34 cellular contexts compared by ENCODE assay signal in the genomic region with DNA sequence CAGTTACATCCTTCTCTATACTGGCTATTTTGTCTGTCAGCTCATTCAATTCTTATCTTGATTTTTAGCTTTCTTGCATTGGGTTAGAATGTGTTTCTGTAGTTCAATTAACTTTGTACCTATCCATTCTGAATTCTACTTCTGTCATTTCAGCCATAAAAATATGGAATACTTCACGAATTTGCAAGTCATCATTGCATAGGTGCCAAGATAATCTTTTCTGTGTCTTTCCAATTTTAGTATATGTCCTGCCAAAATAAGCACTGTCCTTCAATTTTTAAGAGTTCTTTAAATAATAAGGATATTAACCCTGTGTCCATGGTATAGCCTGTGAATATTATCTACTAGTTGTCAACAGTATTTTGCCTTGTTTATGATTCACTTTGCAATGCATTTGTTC.
DNase-seq lines count a peak whose midpoint lies in the region; ATAC-seq, FAIRE-seq and TF ChIP-seq lines count a peak whose summit lies in the region.
"Had no signal": no experiment of that assay in that cellular context is flagged by ENCODE, and none has a peak within 500 bp of the region (broad histone marks: within the 10 kb centered on the region; RNA-seq: fewer than 3 reads in every experiment).

No MANE protein-coding gene starts in this region.

- no peaks in the 10 kb centered on the region for H3F3A ChIP-seq in SU-DHL-6 (ENCODE audit: insufficient read depth)

- H3K9me1 ChIP-seq in IMR-90 (ENCODE audit: insufficient read depth, low read length) = no peaks in the 10 kb centered on the region

- POLR2A ChIA-PET in HepG2 (lab: Yijun Ruan, JAX) (no interaction called here), A549 (lab: Yijun Ruan, JAX) (no interaction called here), IMR-90 (lab: Charles Lee; ENCODE audit: unreplicated experiment) (no interaction called here)

- CTCF ChIA-PET in HepG2 (lab: Yijun Ruan, JAX; ENCODE audit: low intra/inter-chr PET ratio, low total read pairs) (no interaction called here), A549 (lab: Yijun Ruan, JAX) (no interaction called here), IMR-90 (lab: Yijun Ruan, JAX) (no interaction called here)

- TF ChIP-seq RAD21 in HepG2 (CRISPR knock-in tag; IDR thresholded peaks at IDR 0.05) = no peak
- TF ChIP-seq RAD21 in A549 (conservative IDR thresholded peaks at IDR 0.05 in 1 of 2, IDR thresholded peaks at IDR 0.05 in 1 of 2) = no peak
- no peak for TF ChIP-seq RAD21 in IMR-90 (IDR thresholded peaks at IDR 0.05; ENCODE audit: low read length)

- no peaks in the 10 kb centered on the region for H3K4me1 ChIP-seq in HepG2 (ENCODE audit: insufficient read depth, low read length)
- H3K4me1 ChIP-seq in right lobe of liver = no peaks in the 10 kb centered on the region
- H3K4me1 ChIP-seq in A549 = no peaks in the 10 kb centered on the region
- no peaks in the 10 kb centered on the region for H3K4me1 ChIP-seq in IMR-90 (ENCODE audit: control insufficient read depth, insufficient read depth, low read length)
- H3K4me1 ChIP-seq in gastrocnemius medialis = no peaks in the 10 kb centered on the region
- H3K4me1 ChIP-seq: BE2C; BLaER1; BLaER1 treated with 17β-estradiol and CSF1 and Interleukin-3, amounts not matched to agents 10 nM and 100 nM; Caco-2 had no signal

- H4K5ac ChIP-seq in IMR-90 (ENCODE audit: low read depth, low read length) = no peak overlapping the region

- H4K91ac ChIP-seq in IMR-90 (ENCODE audit: insufficient read depth, low read depth, low read length) = no peak overlapping the region

- H3K9me3 ChIP-seq in HepG2 (ENCODE audit: low read length) = peaks cover 68% of the 10 kb centered on the region
- H3K9me3 ChIP-seq in right lobe of liver = no peaks in the 10 kb centered on the region
- H3K9me3 ChIP-seq in A549 = no peaks in the 10 kb centered on the region; the same call in 2 of the 3 replicates
- H3K9me3 ChIP-seq in IMR-90 (ENCODE audit: control insufficient read depth, insufficient read depth, low read length) = no peaks in the 10 kb centered on the region
- H3K9me3 ChIP-seq in SU-DHL-6 (ENCODE audit: insufficient read depth, low read length) = no peaks in the 10 kb centered on the region
- H3K9me3 ChIP-seq in gastrocnemius medialis = no peaks in the 10 kb centered on the region
- H3K9me3 ChIP-seq: BE2C; BLaER1; BLaER1 treated with 17β-estradiol and CSF1 and Interleukin-3, amounts not matched to agents 10 nM and 100 nM; Caco-2 had no signal

- H3K9ac ChIP-seq in HepG2 (ENCODE audit: insufficient read depth, low read depth, low read length) (no peak overlapping the region), IMR-90 (ENCODE audit: low read depth, low read length) (no peak overlapping the region), SU-DHL-6 (ENCODE audit: low read length) (no peak overlapping the region)
- H3K9ac ChIP-seq: BLaER1; BLaER1 treated with 17β-estradiol and CSF1 and Interleukin-3, amounts not matched to agents 10 nM and 100 nM had no signal

- no peak overlapping the region for H3K56ac ChIP-seq in IMR-90 (ENCODE audit: extremely low read depth, insufficient read depth, low read length)

- H2AK9ac ChIP-seq in IMR-90 (replicated peaks; ENCODE audit: low read depth, low read length, poor library complexity) = no peak overlapping the region

- in situ Hi-C loops in HepG2 (cut with HindIII; ENCODE audit: extremely low pct_ligation_motif_present, low pct_unique_long_range_greater_than_20kb) = no loop called here
- in situ Hi-C loops in IMR-90 (cut with MboI; ENCODE audit: low sequenced_read_pairs) = no loop called here
- in situ Hi-C loops in gastrocnemius medialis (cut with MboI; ENCODE audit: low sequenced_read_pairs in 4 of 4) = no loop called here

- no peaks in the 10 kb centered on the region for H3K27me3 ChIP-seq in HepG2 (ENCODE audit: control insufficient read depth in 1 of 2, insufficient read depth in 2 of 2, low read length in 2 of 2)
- H3K27me3 ChIP-seq in right lobe of liver = no peaks in the 10 kb centered on the region
- H3K27me3 ChIP-seq in IMR-90 (ENCODE audit: control insufficient read depth, insufficient read depth, low read length) = no peaks in the 10 kb centered on the region
- H3K27me3 ChIP-seq in SU-DHL-6 (ENCODE audit: low read length) = no peaks in the 10 kb centered on the region
- no peaks in the 10 kb centered on the region for H3K27me3 ChIP-seq in gastrocnemius medialis
- H3K27me3 ChIP-seq: BE2C; BLaER1; BLaER1 treated with 17β-estradiol and CSF1 and Interleukin-3, amounts not matched to agents 10 nM and 100 nM had no signal

- H3K23ac ChIP-seq in IMR-90 (ENCODE audit: low read depth, low read length) = no peak overlapping the region

- no peak overlapping the region for H2AFZ ChIP-seq in HepG2 (ENCODE audit: low read length)
- H2AFZ ChIP-seq in IMR-90 (replicated peaks; ENCODE audit: low read length, poor library complexity) = no peak overlapping the region
- peak overlapping the region; percentile 60 for H2AFZ ChIP-seq in SU-DHL-6 (ENCODE audit: low read depth, low read length, severe bottlenecking)

- no peak overlapping the region for H2BK20ac ChIP-seq in IMR-90 (ENCODE audit: low read depth, low read length)

- no peak overlapping the region for H3K4ac ChIP-seq in IMR-90 (ENCODE audit: low read depth, low read length)

- TF ChIP-seq EP300 in HepG2 (IDR thresholded peaks at IDR 0.05; ENCODE audit: low read depth in 2 of 2, low read length in 2 of 2) (no peak), HepG2 (CRISPR knock-in tag; IDR thresholded peaks at IDR 0.05; ENCODE audit: borderline replicate concordance) (no peak), A549 (IDR thresholded peaks at IDR 0.05) (no peak)

- H2BK15ac ChIP-seq in IMR-90 (ENCODE audit: low read depth, low read length) = no peak overlapping the region

- no peak overlapping the region for H3K4me2 ChIP-seq in HepG2 (ENCODE audit: low read depth, low read length)
- H3K4me2 ChIP-seq in A549 = no peak overlapping the region
- no peak overlapping the region for H3K4me2 ChIP-seq in IMR-90 (ENCODE audit: low read depth, low read length)
- no peak overlapping the region for H3K4me2 ChIP-seq in SU-DHL-6 (ENCODE audit: low read depth, low read length, poor library complexity, severe bottlenecking)
- H3K4me2 ChIP-seq: BLaER1; BLaER1 treated with 17β-estradiol and CSF1 and Interleukin-3, amounts not matched to agents 10 nM and 100 nM had no signal

- H4K20me1 ChIP-seq in HepG2 (ENCODE audit: insufficient read depth, low read length) = no peaks in the 10 kb centered on the region
- no peaks in the 10 kb centered on the region for H4K20me1 ChIP-seq in IMR-90 (ENCODE audit: insufficient read depth, low read length)
- no peaks in the 10 kb centered on the region for H4K20me1 ChIP-seq in SU-DHL-6 (ENCODE audit: low read depth, low read length)
- H4K20me1 ChIP-seq: BLaER1; BLaER1 treated with 17β-estradiol and CSF1 and Interleukin-3, amounts not matched to agents 10 nM and 100 nM had no signal

- no peak overlapping the region for H2BK120ac ChIP-seq in IMR-90 (ENCODE audit: low read depth, low read length)

- H3K36me3 ChIP-seq in HepG2 (replicated peaks in 1 of 2; ENCODE audit: control insufficient read depth in 1 of 2, insufficient read depth in 2 of 2, low read length in 2 of 2) (no peaks in the 10 kb centered on the region), right lobe of liver (no peaks in the 10 kb centered on the region), IMR-90 (ENCODE audit: control insufficient read depth, insufficient read depth, low read length) (no peaks in the 10 kb centered on the region), SU-DHL-6 (ENCODE audit: low read length) (no peaks in the 10 kb centered on the region), gastrocnemius medialis (no peaks in the 10 kb centered on the region)
- H3K36me3 ChIP-seq: BE2C; BLaER1; BLaER1 treated with 17β-estradiol and CSF1 and Interleukin-3, amounts not matched to agents 10 nM and 100 nM had no signal

- no peak overlapping the region for H3K14ac ChIP-seq in IMR-90 (replicated peaks; ENCODE audit: low read depth, low read length)

- TF ChIP-seq POLR2A in HepG2 (IDR thresholded peaks at IDR 0.05; ENCODE audit: insufficient read depth in 1 of 2, low read depth in 2 of 2, low read length in 2 of 2) = no peak
- TF ChIP-seq POLR2A in right lobe of liver (IDR thresholded peaks at IDR 0.05) = no peak
- TF ChIP-seq POLR2A in A549 (IDR thresholded peaks at IDR 0.05; ENCODE audit: low read length) = no peak
- no peak for TF ChIP-seq POLR2A in IMR-90 (IDR thresholded peaks at IDR 0.05; ENCODE audit: low read depth, low read length)
- no peak for TF ChIP-seq POLR2A in gastrocnemius medialis (IDR thresholded peaks at IDR 0.05)

- no peak overlapping the region for H3K4me3 ChIP-seq in HepG2 (replicated peaks in 1 of 3; ENCODE audit: insufficient read depth in 1 of 3, low read depth in 2 of 3, low read length in 3 of 3)
- H3K4me3 ChIP-seq in right lobe of liver = no peak overlapping the region
- H3K4me3 ChIP-seq in A549 = no peak overlapping the region
- H3K4me3 ChIP-seq in IMR-90 (ENCODE audit: insufficient read depth, low read depth, low read length) = no peak overlapping the region
- H3K4me3 ChIP-seq in SU-DHL-6 (ENCODE audit: insufficient read depth, low read length, poor library complexity, severe bottlenecking) = no peak overlapping the region
- no peak overlapping the region for H3K4me3 ChIP-seq in gastrocnemius medialis
- H3K4me3 ChIP-seq: BLaER1; BLaER1 treated with 17β-estradiol and CSF1 and Interleukin-3, amounts not matched to agents 10 nM and 100 nM had no signal

- H4K8ac ChIP-seq in IMR-90 (ENCODE audit: low read depth in 2 of 2, low read length in 2 of 2) = no peak overlapping the region

- no peaks in the 10 kb centered on the region for H3K79me1 ChIP-seq in IMR-90 (ENCODE audit: low read depth in 1 of 2, low read length in 2 of 2)

- H3K27ac ChIP-seq in HepG2 (ENCODE audit: extremely low read length, insufficient read depth, low read length) (no peak overlapping the region), right lobe of liver (no peak overlapping the region), A549 (no peak overlapping the region), IMR-90 (ENCODE audit: insufficient read depth, low read length) (no peak overlapping the region), SU-DHL-6 (ENCODE audit: low read depth, low read length) (no peak overlapping the region), gastrocnemius medialis (no peak overlapping the region)
- H3K27ac ChIP-seq: 22Rv1; BLaER1; BLaER1 treated with 17β-estradiol and CSF1 and Interleukin-3, amounts not matched to agents 10 nM and 100 nM; C4-2B had no signal

- H2BK5ac ChIP-seq in IMR-90 (ENCODE audit: low read depth, low read length, poor library complexity, severe bottlenecking) = no peak overlapping the region

- intact Hi-C loops in HepG2 (cut with micrococcal nuclease; ENCODE audit: unreplicated experiment) = no loop called here
- intact Hi-C loops in right lobe of liver (cut with DNase I) = no loop called here
- intact Hi-C loops in IMR-90 (cut with micrococcal nuclease) = no loop called here
- intact Hi-C loops in gastrocnemius medialis (cut with DNase I; ENCODE audit: low total_unique reads) = no loop called here

- no peaks in the 10 kb centered on the region for H3K9me2 ChIP-seq in SU-DHL-6 (replicated peaks; ENCODE audit: insufficient read depth, low read length)

- FAIRE-seq in HepG2 (lab: Jason Lieb, UNC) (no peak), A549 (lab: Jason Lieb, UNC) (no peak)
- FAIRE-seq: A204.1, D721Med had no signal

- BruUV-seq in HepG2 (replicated peaks; lab: Mats Ljungman, UMichigan) (no TSS peak), IMR-90 (replicated peaks; lab: Mats Ljungman, UMichigan) (no TSS peak)

- no peaks in the 10 kb centered on the region for H3K79me2 ChIP-seq in HepG2 (ENCODE audit: insufficient read depth, low read length)
- no peaks in the 10 kb centered on the region for H3K79me2 ChIP-seq in SU-DHL-6 (ENCODE audit: insufficient read depth, low read length)

- DNase-seq in HepG2 (ENCODE audit: low spot score) (no peak), right lobe of liver (no peak), A549 (ENCODE audit: low read depth in 1 of 2, low spot score in 1 of 2) (no peak), IMR-90 (no peak), HCEC 1CT (no peak), gastrocnemius medialis (no peak), SIG-M5 (lab: John Stamatoyannopoulos, UW) (no peak)
- DNase-seq: 8988T; ACHN; AML-193; BE2C; C1 segment of cervical spinal cord; Caco-2; Calu3; CD4-positive, alpha-beta memory T cell; CD4-positive, alpha-beta T cell; CD4-positive, CD25-positive, alpha-beta regulatory T cell; CD8-positive, alpha-beta memory T cell; CD8-positive, alpha-beta T cell; COR-L47; DMS 273 treated with DMSO at 0.1 percent for 48 hours; DMS153; DMS53; DMS79; DMS79 treated with DMSO at 0.1 percent for 48 hours; DND-41; EL had no signal

- no peak overlapping the region for H3K18ac ChIP-seq in IMR-90 (ENCODE audit: low read depth, low read length)

- no peak for TF ChIP-seq CTCF in HepG2 (CRISPR knock-in tag; IDR thresholded peaks at IDR 0.05)
- no peak for TF ChIP-seq CTCF in right lobe of liver (IDR thresholded peaks at IDR 0.05)
- no peak for TF ChIP-seq CTCF in A549 (IDR thresholded peaks at IDR 0.05)
- TF ChIP-seq CTCF in IMR-90 (conservative IDR thresholded peaks at IDR 0.05; ENCODE audit: low read depth, low read length) = no peak
- no peak for TF ChIP-seq CTCF in SU-DHL-6 (IDR thresholded peaks at IDR 0.05; ENCODE audit: insufficient read depth, low read length, poor library complexity, severe bottlenecking)
- TF ChIP-seq CTCF in gastrocnemius medialis (IDR thresholded peaks at IDR 0.05 in 4 of 5, conservative IDR thresholded peaks at IDR 0.05 in 1 of 5) = no peak

- H2AK5ac ChIP-seq in IMR-90 (ENCODE audit: low read depth, low read length) = no peak overlapping the region

- dilution Hi-C loops in IMR-90 (cut with HindIII; ENCODE audit: low sequenced_read_pairs, unreplicated experiment) = no loop called here

- 0% methylated on average over 1 of the region's 1 CpG for WGBS in HepG2 (ENCODE audit: low lambda C conversion rate)
- WGBS in right lobe of liver (ENCODE audit: insufficient coverage, low coverage, low lambda C conversion rate, missing lambda C conversion rate) = 4% methylated on average over 1 of the region's 1 CpG
- WGBS in A549 (ENCODE audit: missing lambda C conversion rate) = 0% methylated on average over 1 of the region's 1 CpG
- WGBS in IMR-90 (ENCODE audit: extremely low coverage in 2 of 2, insufficient read length in 1 of 2), 2 experiments = no CpG with 5 or more reads among the region's 1 CpG

- ATAC-seq in HepG2 (no peak), right lobe of liver (no peak), A549 (no peak), IMR-90 (ENCODE audit: low read depth) (no peak), gastrocnemius medialis (no peak)
- ATAC-seq: CD8-positive, alpha-beta T cell had no signal
